ENCODE assay signal across 26 cellular contexts in genomic region chr7:54838540-54838925, GRCh38.
"Had no signal": no experiment of that assay in that cellular context is flagged by ENCODE, and none has a peak within 500 bp of the region (broad histone marks: within the 10 kb centered on the region; RNA-seq: fewer than 3 reads in every experiment).

No MANE protein-coding gene starts in this region.

- DNase-seq: activated B cell treated with CpG ODN at 0.5 μM for 24 hours; activated CD4-positive, alpha-beta T cell treated with anti-CD3 and anti-CD28 coated beads for 1 hour; activated CD4-positive, alpha-beta T cell treated with anti-CD3 and anti-CD28 coated beads, Interleukin-2, amount 10 ng/mL, durations not matched to agents 24 days and 14 days; activated CD4-positive, alpha-beta T cell treated with anti-CD3 and anti-CD28 coated beads, Interleukin-2, amount 50 U/mL, for 48 hours; activated CD8-positive, alpha-beta memory T cell treated with anti-CD3 and anti-CD28 coated beads, Interleukin-2, amount 10 ng/mL, durations not matched to agents 7 days and 5 days; activated effector memory CD4-positive, alpha-beta T cell treated with anti-CD3 and anti-CD28 coated beads, Interleukin-2, amount 50 U/mL, for 16 hours; activated naive CD4-positive, alpha-beta T cell treated with Interleukin-2 at 50 U/mL for 16 hours; activated naive CD8-positive, alpha-beta T cell treated with anti-CD3 and anti-CD28 coated beads, Interleukin-2, amount 50 U/mL, for 24 hours; activated T-cell treated with anti-CD3 and anti-CD28 coated beads, Interleukin-2, amount 50 U/mL, for 24 hours; amniotic stem cell; MG63; MV-4-11; NCI-H1092 treated with DMSO at 0.1 percent for 48 hours; NCI-H1417 treated with DMSO at 0.1 percent for 48 hours; NCI-H1694; NCI-H2029 treated with DMSO at 0.1 percent for 48 hours; NCI-H345; NCI-H510A; NCI-H526 treated with DMSO at 0.1 percent for 48 hours; NCI-H82; OCI-M1; SIG-M5; T-helper 17 cell; T-helper 9 cell had no signal

- H3K36me3 ChIP-seq: MG63 had no signal

- H3K27ac ChIP-seq: KMS-11 had no signal

- H3K4me3 ChIP-seq: MG63 had no signal

- H3K9me3 ChIP-seq: MG63 had no signal

- H3K27me3 ChIP-seq: MG63 had no signal

- H3K9ac ChIP-seq: KMS-11 had no signal

- ATAC-seq: activated CD8-positive, alpha-beta memory T cell treated with anti-CD3 and anti-CD28 coated beads, Interleukin-2, amount 10 ng/mL, durations not matched to agents 7 days and 5 days; activated naive CD4-positive, alpha-beta T cell treated with anti-CD3 and anti-CD28 coated beads, Interleukin-2, amount 50 U/mL, for 72 hours; activated naive CD8-positive, alpha-beta T cell treated with anti-CD3 and anti-CD28 coated beads, Interleukin-2, amount 50 U/mL, for 24 hours; T-helper 17 cell had no signal
